12 cellular contexts compared by ENCODE assay signal in genomic region chr1:202017385-202018225, GRCh38. TPM values are rescaled to one million over a fixed set of nuclear protein-coding genes. Genes with fewer than 3 reads are reported as not detected.
A peak's percentile ranks its signal among the peaks of the same experiment; 100 is the strongest.
DNase-seq lines count a peak whose midpoint lies in the region; ATAC-seq and TF ChIP-seq lines count a peak whose summit lies in the region.
"Had no signal": no experiment of that assay in that cellular context is flagged by ENCODE, and none has a peak within 500 bp of the region (broad histone marks: within the 10 kb centered on the region; RNA-seq: fewer than 3 reads in every experiment).

No MANE protein-coding gene starts in this region.

- H3K4me3 Mint-ChIP-seq in type B pancreatic cell, result peak overlapping the region; percentile 96
- H3K4me3 Mint-ChIP-seq: activated naive CD4-positive, alpha-beta T cell treated with anti-CD3 and anti-CD28 coated beads, Interleukin-2, amount 10 ng/mL, durations not matched to agents 7 days and 5 days had no signal

- peaks cover 28% of the 10 kb centered on the region for H3K4me1 Mint-ChIP-seq in type B pancreatic cell (ENCODE audit: unreplicated experiment)

- H3K36me3 Mint-ChIP-seq in type B pancreatic cell, result peaks cover 22% of the 10 kb centered on the region
- H3K36me3 Mint-ChIP-seq: activated naive CD4-positive, alpha-beta T cell treated with anti-CD3 and anti-CD28 coated beads, Interleukin-2, amount 10 ng/mL, durations not matched to agents 7 days and 5 days had no signal

- TF ChIP-seq CTCF in type B pancreatic cell (conservative IDR thresholded peaks at IDR 0.05), result no peak

- no peaks in the 10 kb centered on the region for H3K27me3 Mint-ChIP-seq in type B pancreatic cell

- ATAC-seq in left lobe of liver (peak; percentile 38), HG03045 (IDR thresholded peaks at IDR 0.05; ENCODE audit: unreplicated experiment) (no peak)

- H3K9me3 Mint-ChIP-seq in type B pancreatic cell, result no peaks in the 10 kb centered on the region
- H3K9me3 Mint-ChIP-seq: activated naive CD4-positive, alpha-beta T cell treated with anti-CD3 and anti-CD28 coated beads, Interleukin-2, amount 10 ng/mL, durations not matched to agents 7 days and 5 days had no signal

- peak overlapping the region; percentile 96 for H3K27ac Mint-ChIP-seq in type B pancreatic cell
- H3K27ac Mint-ChIP-seq: activated naive CD4-positive, alpha-beta T cell treated with anti-CD3 and anti-CD28 coated beads, Interleukin-2, amount 10 ng/mL, durations not matched to agents 7 days and 5 days had no signal

- DNase-seq in NCI-H345 (lab: John Stamatoyannopoulos, UW), result peak; percentile 33
- no peak for DNase-seq in NCI-H345 treated with DMSO at 0.1 percent for 48 hours (lab: John Stamatoyannopoulos, UW; ENCODE audit: unreplicated experiment)
- peak; percentile 34 for DNase-seq in NCI-H774 (lab: John Stamatoyannopoulos, UW)
- no peak for DNase-seq in left lobe of liver (ENCODE audit: low spot score)
- no peak for DNase-seq in type B pancreatic cell (ENCODE audit: extremely low spot score, unreplicated experiment)
- no peak for DNase-seq in GM19240 (ENCODE audit: insufficient read length, low spot score)
- DNase-seq in middle frontal gyrus (ENCODE audit: extremely low spot score, low spot score), result no peak
- DNase-seq: activated CD4-positive, alpha-beta T cell treated with anti-CD3 and anti-CD28 coated beads, Interleukin-2, amount 50 U/mL, for 48 hours; activated naive CD4-positive, alpha-beta T cell treated with anti-CD3 and anti-CD28 coated beads, Interleukin-2, amount 10 ng/mL, durations not matched to agents 7 days and 5 days; NK-92 treated with Interleukin-12 subunit alpha and Interleukin-12 subunit beta, amount 100 ng/mL, for 24 hours; stimulated activated CD4-positive, alpha-beta T cell treated with anti-CD3 and anti-CD28 coated beads, Interleukin-2, amount 100 ng/mL, for 48 hours had no signal

RNA-seq across cellular contexts. Expression of gene ELF3, which starts 7.2 kb away (rescaled TPM):
- 16.2 TPM for total RNA-seq in left lobe of liver
- total RNA-seq in type B pancreatic cell (ENCODE audit: low replicate concordance), result 237 and 498 TPM in 2 replicates

RNA-seq across cellular contexts. Expression of gene RNPEP, which starts 35.2 kb away (rescaled TPM):
- 36.3 TPM for total RNA-seq in left lobe of liver
- total RNA-seq in type B pancreatic cell (ENCODE audit: low replicate concordance), result 57.3 and 63.9 TPM in 2 replicates

Comparison
In these comparisons a context has a peak if more than half of its experiments do, and no peak if none do; other contexts are left out.
1. DNase-seq: peak in NCI-H345 (single experiment) and NCI-H774 (single experiment); none in NCI-H345 treated with DMSO at 0.1 percent for 48 hours (single experiment), left lobe of liver (single experiment), type B pancreatic cell (single experiment), GM19240 (single experiment) and middle frontal gyrus (single experiment).
2. RNA of gene ELF3, which starts 7.2 kb away (total RNA-seq): 237 to 498 TPM in type B pancreatic cell; 16.2 TPM in left lobe of liver (single experiment); every median in the first group is over 10 times any median in the second.